In genomic region chr6:45969026-45969425, GRCh38 we compare ENCODE assay signal across 24 cellular contexts. TPM values are rescaled to one million over a fixed set of nuclear protein-coding genes. Genes with fewer than 3 reads are reported as not detected.
DNase-seq lines count a peak whose midpoint lies in the region; ATAC-seq and TF ChIP-seq lines count a peak whose summit lies in the region.
"Had no signal": no experiment of that assay in that cellular context is flagged by ENCODE, and none has a peak within 500 bp of the region (broad histone marks: within the 10 kb centered on the region; RNA-seq: fewer than 3 reads in every experiment).

No MANE protein-coding gene starts in this region.

- TF ChIP-seq CTCF in HEK293 (tag by site-specific recombination; IDR thresholded peaks at IDR 0.05) = no peak
- no peak for TF ChIP-seq CTCF in transverse colon (IDR thresholded peaks at IDR 0.05)

- intact Hi-C loops in left colon (cut with DNase I, micrococcal nuclease) (no loop called here), transverse colon (cut with DNase I; ENCODE audit: low total_unique reads) (no loop called here)

- no peaks in the 10 kb centered on the region for H3K27me3 ChIP-seq in transverse colon
- H3K27me3 ChIP-seq: BLaER1 had no signal

- peak; percentile 15 for DNase-seq in NCI-H345 (lab: John Stamatoyannopoulos, UW)
- DNase-seq in NCI-H345 treated with DMSO at 0.1 percent for 48 hours (lab: John Stamatoyannopoulos, UW; ENCODE audit: unreplicated experiment) = no peak
- peak in 1 of 2 donors; percentile 33 for DNase-seq in left colon
- peak; percentile 33 for DNase-seq in transverse colon
- DNase-seq in NCI-H526 treated with DMSO at 0.1 percent for 48 hours (lab: John Stamatoyannopoulos, UW) = no peak
- DNase-seq in DMS114 treated with DMSO at 0.1 percent for 48 hours (lab: John Stamatoyannopoulos, UW; ENCODE audit: unreplicated experiment) = no peak
- DNase-seq: ACHN; Caco-2; CD4-positive, alpha-beta T cell; DMS 273 treated with DMSO at 0.1 percent for 48 hours; DND-41; GM23248; NCI-H1694 treated with DMSO at 0.1 percent for 48 hours; NCI-H2081 treated with DMSO at 0.1 percent for 48 hours; NCI-H2171 treated with DMSO at 0.1 percent for 48 hours; NCI-H446 treated with DMSO at 0.1 percent for 48 hours; NCI-H82; OCI-M1 had no signal

- H3K36me3 ChIP-seq in HEK293 (ENCODE audit: control insufficient read depth in 2 of 2, insufficient read depth in 1 of 2, low read length in 2 of 2) (no peaks in the 10 kb centered on the region), transverse colon (no peaks in the 10 kb centered on the region)
- H3K36me3 ChIP-seq: BLaER1, HAP-1 had no signal

- TF ChIP-seq EP300 in transverse colon (IDR thresholded peaks at IDR 0.05; ENCODE audit: low read depth) = no peak

- POLR2A ChIA-PET in HEK293 (lab: Yijun Ruan, JAX) = no interaction called here

- H3K4me3 ChIP-seq in HEK293 (ENCODE audit: low read depth, low read length) (no peak overlapping the region), transverse colon (peak overlapping the region in 3 of 4 donors; percentile 13 to 44 (median 22))
- H3K4me3 ChIP-seq: BLaER1, GM12878, GM23248, HAP-1 had no signal

- WGBS in transverse colon (ENCODE audit: low coverage in 1 of 2), 2 donors = 47 to 71% methylated on average over 2 of the region's 2 CpGs

- ATAC-seq in left colon (peak; percentile 31), GM21526 (IDR thresholded peaks at IDR 0.05; ENCODE audit: low FRiP score, unreplicated experiment) (no peak)
- ATAC-seq: GM12878 had no signal

- no peak for TF ChIP-seq POLR2A in transverse colon (IDR thresholded peaks at IDR 0.05)

- H3K27ac ChIP-seq in HEK293 (ENCODE audit: extremely low read depth, low read depth, low read length) (no peak overlapping the region), transverse colon (peak overlapping the region; percentile 75 to 92 (median 85))
- H3K27ac ChIP-seq: 22Rv1, BLaER1, GM23248 had no signal

- CTCF ChIA-PET in HEK293 (lab: Yijun Ruan, JAX) = no interaction called here

- H3K4me1 ChIP-seq in HEK293 (ENCODE audit: control insufficient read depth, insufficient read depth, low read length) (no peaks in the 10 kb centered on the region), transverse colon (peaks cover 0 to 49% (median 16%) of the 10 kb centered on the region in 4 donors)
- H3K4me1 ChIP-seq: HAP-1 had no signal

- H3K9me3 ChIP-seq in HEK293 (ENCODE audit: control insufficient read depth, insufficient read depth, low read depth, low read length) = no peaks in the 10 kb centered on the region
- peaks cover 0 to 3% of the 10 kb centered on the region in 2 donors for H3K9me3 ChIP-seq in transverse colon
- H3K9me3 ChIP-seq: BLaER1, HAP-1 had no signal

- in situ Hi-C loops in transverse colon (cut with MboI; ENCODE audit: low pct_ligation_motif_present in 1 of 4, low pct_unique_long_range_greater_than_20kb in 1 of 4, low sequenced_read_pairs in 3 of 4) = no loop called here

TF ChIP-seq in HEK293, 187 proteins besides CTCF, POLR2A, EP300 and RAD21:
- TF ChIP-seq ZBTB17 (tag by site-specific recombination; IDR thresholded peaks at IDR 0.05) (no peak), SCRT2 (tag by site-specific recombination; IDR thresholded peaks at IDR 0.05) (0 out of 2 replicates have a peak, but pooled peaks have one; percentile 13)
- TF ChIP-seq, protein P1, sequence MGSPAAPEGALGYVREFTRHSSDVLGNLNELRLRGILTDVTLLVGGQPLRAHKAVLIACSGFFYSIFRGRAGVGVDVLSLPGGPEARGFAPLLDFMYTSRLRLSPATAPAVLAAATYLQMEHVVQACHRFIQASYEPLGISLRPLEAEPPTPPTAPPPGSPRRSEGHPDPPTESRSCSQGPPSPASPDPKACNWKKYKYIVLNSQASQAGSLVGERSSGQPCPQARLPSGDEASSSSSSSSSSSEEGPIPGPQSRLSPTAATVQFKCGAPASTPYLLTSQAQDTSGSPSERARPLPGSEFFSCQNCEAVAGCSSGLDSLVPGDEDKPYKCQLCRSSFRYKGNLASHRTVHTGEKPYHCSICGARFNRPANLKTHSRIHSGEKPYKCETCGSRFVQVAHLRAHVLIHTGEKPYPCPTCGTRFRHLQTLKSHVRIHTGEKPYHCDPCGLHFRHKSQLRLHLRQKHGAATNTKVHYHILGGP (tag by site-specific recombination; IDR thresholded peaks at IDR 0.05) = no peak

RNA-seq across cellular contexts. Expression of gene CLIC5, which starts 46.6 kb away (rescaled TPM):
- total RNA-seq in left colon (100 to 1,000 TPM; 170 to 205 TPM), transverse colon (100 to 1,000 TPM in 3 of 4 donors, 1 to 10 TPM in 1; 5.0 to 222 (median 149) TPM)
- total RNA-seq: GM12878, GM23248 had no signal

Comparison
In these comparisons a context has a peak if more than half of its experiments do, and no peak if none do; other contexts are left out.
1. DNase-seq: peak in NCI-H345 (single experiment) and transverse colon (single experiment); none in NCI-H345 treated with DMSO at 0.1 percent for 48 hours (single experiment), NCI-H526 treated with DMSO at 0.1 percent for 48 hours (single experiment) and DMS114 treated with DMSO at 0.1 percent for 48 hours (single experiment).